Comparison of ENCODE assay signal across 21 cellular contexts in genomic region chr5:71699233-71699632, GRCh38. TPM values are rescaled to one million over a fixed set of nuclear protein-coding genes. Genes with fewer than 3 reads are reported as not detected.
A peak's percentile ranks its signal among the peaks of the same experiment; 100 is the strongest.
DNase-seq lines count a peak whose midpoint lies in the region; ATAC-seq and TF ChIP-seq lines count a peak whose summit lies in the region.
"Had no signal": no experiment of that assay in that cellular context is flagged by ENCODE, and none has a peak within 500 bp of the region (broad histone marks: within the 10 kb centered on the region; RNA-seq: fewer than 3 reads in every experiment).

No MANE protein-coding gene starts in this region.

- TF ChIP-seq CTCF in mammary epithelial cell (conservative IDR thresholded peaks at IDR 0.05 in 1 of 2, IDR thresholded peaks at IDR 0.05 in 1 of 2; ENCODE audit: extremely low read depth in 1 of 2, insufficient read depth in 1 of 2, low read depth in 1 of 2, low read length in 2 of 2) = no peak
- no peak for TF ChIP-seq CTCF in MCF 10A (IDR thresholded peaks at IDR 0.05; ENCODE audit: unreplicated experiment)
- TF ChIP-seq CTCF in lower leg skin (IDR thresholded peaks at IDR 0.05) = no peak

- dilution Hi-C loops in mammary epithelial cell (cut with HindIII; ENCODE audit: low sequenced_read_pairs) = no loop called here

- H3K9me3 Mint-ChIP-seq in MCF 10A (ENCODE audit: unreplicated experiment) = no peaks in the 10 kb centered on the region

- POLR2A ChIA-PET in MCF 10A (lab: Yijun Ruan, JAX) = no interaction called here

- no peaks in the 10 kb centered on the region for H4K20me1 ChIP-seq in mammary epithelial cell (ENCODE audit: insufficient read depth, low read length)

- intact Hi-C loops in mammary epithelial cell (cut with micrococcal nuclease) (no loop called here), MCF 10A (cut with micrococcal nuclease) (no loop called here), lower leg skin (cut with DNase I; ENCODE audit: low total_unique reads) (no loop called here)

- H3K27me3 ChIP-seq in mammary epithelial cell (ENCODE audit: insufficient read depth, low read length) = peaks cover 6% of the 10 kb centered on the region

- in situ Hi-C loops in mammary epithelial cell (cut with MboI; ENCODE audit: low sequenced_read_pairs in 2 of 2) = no loop called here

- no peaks in the 10 kb centered on the region for H3K9me3 ChIP-seq in mammary epithelial cell (replicated peaks; ENCODE audit: insufficient read depth, low read length)

- BruUV-seq in mammary epithelial cell (replicated peaks; lab: Mats Ljungman, UMichigan) (no TSS peak), MCF 10A (replicated peaks; lab: Mats Ljungman, UMichigan) (no TSS peak)

- H3K27ac Mint-ChIP-seq in MCF 10A (ENCODE audit: low read depth, unreplicated experiment) = no peak overlapping the region
- H3K27ac Mint-ChIP-seq: CD8-positive, alpha-beta memory T cell had no signal

- peaks cover 79% of the 10 kb centered on the region for H3K27me3 Mint-ChIP-seq in MCF 10A (ENCODE audit: insufficient read depth, unreplicated experiment)

- H3K4me2 ChIP-seq in mammary epithelial cell (ENCODE audit: insufficient read depth, low read depth, low read length) = no peak overlapping the region

- CTCF ChIA-PET in mammary epithelial cell (lab: Charles Lee; ENCODE audit: low non-redundant PET) (no interaction called here), MCF 10A (lab: Yijun Ruan, JAX) (no interaction called here)

- H3K79me2 ChIP-seq in mammary epithelial cell (ENCODE audit: insufficient read depth, low read length) = no peaks in the 10 kb centered on the region

- no peak overlapping the region for H2AFZ ChIP-seq in mammary epithelial cell (ENCODE audit: low read depth, low read length)

- H3K36me3 ChIP-seq in mammary epithelial cell (ENCODE audit: insufficient read depth, low read length) = no peaks in the 10 kb centered on the region

- TF ChIP-seq POLR2A in lower leg skin (IDR thresholded peaks at IDR 0.05) = no peak

- no peaks in the 10 kb centered on the region for H3K4me1 ChIP-seq in mammary epithelial cell (ENCODE audit: insufficient read depth, low read length)

- no peaks in the 10 kb centered on the region for H3K4me1 Mint-ChIP-seq in MCF 10A (ENCODE audit: insufficient read depth, unreplicated experiment)

- no peak overlapping the region for H3K9ac ChIP-seq in mammary epithelial cell (ENCODE audit: insufficient read depth, low read length)

- ATAC-seq in GM19395 (IDR thresholded peaks at IDR 0.05; ENCODE audit: unreplicated experiment) (no peak), HG03280 (IDR thresholded peaks at IDR 0.05; ENCODE audit: unreplicated experiment) (no peak)

- no peak overlapping the region for H3K27ac ChIP-seq in mammary epithelial cell (ENCODE audit: insufficient read depth, low read depth, low read length)
- H3K27ac ChIP-seq: RWPE1, SK-N-MC had no signal

- H3K36me3 Mint-ChIP-seq in MCF 10A (ENCODE audit: insufficient read depth, unreplicated experiment) = no peaks in the 10 kb centered on the region

- H3K4me3 Mint-ChIP-seq in MCF 10A (ENCODE audit: unreplicated experiment) = no peak overlapping the region

- no peak overlapping the region for H3K4me3 ChIP-seq in mammary epithelial cell (replicated peaks in 1 of 3; ENCODE audit: insufficient read depth in 1 of 3, low read depth in 2 of 3, low read length in 3 of 3)
- H3K4me3 ChIP-seq in lower leg skin (ENCODE audit: low read depth, poor library complexity, severe bottlenecking) = no peak overlapping the region
- H3K4me3 ChIP-seq: SK-N-MC had no signal

- DNase-seq in mammary epithelial cell = peak; percentile 36
- no peak for DNase-seq in MCF 10A (ENCODE audit: unreplicated experiment)
- peak; percentile 72 for DNase-seq in dermis blood vessel endothelial cell
- DNase-seq in kidney tubule cell (ENCODE audit: low spot score) = peak; percentile 39
- DNase-seq in lower leg skin (ENCODE audit: low spot score in 2 of 2) = no peak
- no peak for DNase-seq in epidermal melanocyte (ENCODE audit: insufficient read length, low spot score)
- DNase-seq: 8988T; C1 segment of cervical spinal cord; CD8-positive, alpha-beta memory T cell; EL; KG1; NCI-H1417; NCI-H1694 treated with DMSO at 0.1 percent for 48 hours; NCI-H446 treated with DMSO at 0.1 percent for 48 hours; SHP77 treated with DMSO at 0.1 percent for 48 hours; SW 1271 had no signal

- 42% methylated on average over 2 of the region's 2 CpGs for WGBS in mammary epithelial cell (ENCODE audit: low coverage, missing lambda C conversion rate)
- 65 to 80% methylated on average over 2 of the region's 2 CpGs for WGBS in lower leg skin, 2 donors

RNA-seq across cellular contexts. Expression of gene CARTPT, which starts 19.8 kb away (rescaled TPM):
- total RNA-seq in mammary epithelial cell (not detected), MCF 10A (2022) (not detected in 2 replicates), dermis blood vessel endothelial cell (not detected in 2 replicates), lower leg skin (not detected)
- not detected for polyA plus RNA-seq in mammary epithelial cell
- polyA minus RNA-seq in mammary epithelial cell = not detected
- total RNA-seq: CD8-positive, alpha-beta memory T cell; HT1080 had no signal
- polyA plus RNA-seq: CD8-positive, alpha-beta memory T cell had no signal

Comparison
In these comparisons a context has a peak if more than half of its experiments do, and no peak if none do; other contexts are left out.
1. DNase-seq: peak in mammary epithelial cell (single experiment), dermis blood vessel endothelial cell (single experiment) and kidney tubule cell (single experiment); none in MCF 10A (single experiment), lower leg skin (0 of 2) and epidermal melanocyte (single experiment).